ENCODE assay signal across 1 cellular context in the genomic region with DNA sequence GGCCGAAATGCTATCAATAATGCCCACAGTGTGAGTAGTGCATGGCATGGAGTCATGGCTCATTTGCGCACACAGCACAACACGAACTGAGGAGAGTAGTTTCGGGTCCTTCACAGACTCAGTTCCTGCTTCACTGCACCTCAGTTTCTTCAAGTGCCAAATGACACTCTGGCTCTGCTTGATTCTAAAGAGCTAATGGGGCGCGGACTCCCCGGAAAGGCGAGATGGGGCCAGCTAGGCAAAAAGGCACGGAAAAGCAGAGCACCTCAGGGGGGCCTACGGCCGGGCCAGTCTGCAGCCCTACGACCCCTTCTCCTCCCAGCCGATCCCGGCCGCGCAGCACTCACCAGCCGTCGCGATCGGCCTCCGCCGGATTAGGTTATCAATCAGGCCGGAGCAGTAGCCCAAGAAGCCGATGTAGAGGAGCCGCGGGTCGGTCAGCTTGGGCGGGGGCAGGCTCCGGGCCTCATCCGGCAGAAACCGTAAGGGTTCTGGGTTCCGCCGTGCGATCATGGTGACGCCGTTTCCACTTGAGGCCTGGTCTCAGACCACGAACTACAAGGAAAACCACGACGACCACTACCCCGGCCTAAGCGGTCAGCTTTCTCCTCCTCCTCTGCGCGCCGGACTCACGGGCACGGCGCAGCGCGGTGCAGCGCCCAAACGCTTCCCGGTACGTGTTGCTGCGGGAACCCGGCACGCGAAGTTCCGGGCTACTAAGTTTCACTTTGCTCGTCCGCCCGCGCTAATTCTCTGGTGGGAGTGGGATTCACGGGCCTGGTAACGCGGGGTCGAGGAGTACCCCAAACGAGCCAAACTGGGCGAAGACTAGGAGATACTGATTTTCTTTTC.
TF ChIP-seq lines count a peak whose summit lies in the region.

A gene (minus strand): TSS at position 631 of the 852 bp plus-strand sequence. CDS start 118 bp downstream, at position 513.

TF ChIP-seq in K562, 482 proteins besides CTCF, POLR2A, EP300 and RAD21 (continued from another document and continues in another):
- TF ChIP-seq, protein P1, sequence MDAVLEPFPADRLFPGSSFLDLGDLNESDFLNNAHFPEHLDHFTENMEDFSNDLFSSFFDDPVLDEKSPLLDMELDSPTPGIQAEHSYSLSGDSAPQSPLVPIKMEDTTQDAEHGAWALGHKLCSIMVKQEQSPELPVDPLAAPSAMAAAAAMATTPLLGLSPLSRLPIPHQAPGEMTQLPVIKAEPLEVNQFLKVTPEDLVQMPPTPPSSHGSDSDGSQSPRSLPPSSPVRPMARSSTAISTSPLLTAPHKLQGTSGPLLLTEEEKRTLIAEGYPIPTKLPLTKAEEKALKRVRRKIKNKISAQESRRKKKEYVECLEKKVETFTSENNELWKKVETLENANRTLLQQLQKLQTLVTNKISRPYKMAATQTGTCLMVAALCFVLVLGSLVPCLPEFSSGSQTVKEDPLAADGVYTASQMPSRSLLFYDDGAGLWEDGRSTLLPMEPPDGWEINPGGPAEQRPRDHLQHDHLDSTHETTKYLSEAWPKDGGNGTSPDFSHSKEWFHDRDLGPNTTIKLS (IDR thresholded peaks at IDR 0.05; ENCODE audit: borderline replicate concordance, low read depth), result peak; percentile 35; the same call in 1 of the 2 replicates
- TF ChIP-seq HNRNPK (IDR thresholded peaks at IDR 0.05; ENCODE audit: low read depth, low read length, poor library complexity, severe bottlenecking) (no peak), ZNF586 (CRISPR knock-in tag; conservative IDR thresholded peaks at IDR 0.05) (no peak), CEBPG (CRISPR knock-in tag; IDR thresholded peaks at IDR 0.05) (no peak), CEBPG (tag; conservative IDR thresholded peaks at IDR 0.05 in 1 of 2, IDR thresholded peaks at IDR 0.05 in 1 of 2) (no peak), FIP1L1 (IDR thresholded peaks at IDR 0.05; ENCODE audit: low read depth, low read length, poor library complexity, severe bottlenecking) (peak; percentile 94), ZNF436 (CRISPR knock-in tag; IDR thresholded peaks at IDR 0.05) (no peak), HDGF (IDR thresholded peaks at IDR 0.05) (no peak), NR4A1 (CRISPR knock-in tag; IDR thresholded peaks at IDR 0.05) (0 out of 2 replicates have a peak, but pooled peaks have one; percentile 43), NR4A1 (tag; IDR thresholded peaks at IDR 0.05) (peak; percentile 63; the same call in 1 of the 2 replicates), ZBTB17 (CRISPR knock-in tag; IDR thresholded peaks at IDR 0.05) (0 out of 2 replicates have a peak, but pooled peaks have one; percentile 72), TSC22D4 (tag; IDR thresholded peaks at IDR 0.05) (no peak), ZNF780A (CRISPR knock-in tag; IDR thresholded peaks at IDR 0.05) (no peak), EGR1 (conservative IDR thresholded peaks at IDR 0.05) (peak; percentile 85), ESRRA (IDR thresholded peaks at IDR 0.05; ENCODE audit: borderline replicate concordance, low read depth) (peak; percentile 68; the same call in 1 of the 2 replicates), ZFP36 (IDR thresholded peaks at IDR 0.05; ENCODE audit: low read depth, low read length, partially characterized antibody) (peak; percentile 14), KAT7 (CRISPR knock-in tag; IDR thresholded peaks at IDR 0.05; ENCODE audit: borderline replicate concordance) (peak; percentile 77; the same call in 1 of the 2 replicates), MBD2 (IDR thresholded peaks at IDR 0.05; ENCODE audit: borderline replicate concordance, low read depth) (peak; percentile 30; the same call in 1 of the 2 replicates), SNRNP70 (optimal IDR thresholded peaks at IDR 0.05; ENCODE audit: low read depth, low read length) (no peak), CBX1 (IDR thresholded peaks at IDR 0.05; ENCODE audit: low read depth) (peak; percentile 95), RBM39 (optimal IDR thresholded peaks at IDR 0.05; ENCODE audit: low read depth, low read length) (no peak), NFYB (IDR thresholded peaks at IDR 0.05; ENCODE audit: extremely low read depth, insufficient read length) (no peak), GATAD2B (IDR thresholded peaks at IDR 0.05; ENCODE audit: borderline replicate concordance) (peak; percentile 61; the same call in 1 of the 2 replicates), NBN (IDR thresholded peaks at IDR 0.05; ENCODE audit: low read depth) (peak; percentile 64; the same call in 1 of the 2 replicates), CHD4 (IDR thresholded peaks at IDR 0.05; ENCODE audit: insufficient read depth, insufficient replicate concordance, low read depth, low read length, poor library complexity, severe bottlenecking) (no peak), MCM3 (IDR thresholded peaks at IDR 0.05) (no peak), MCM7 (IDR thresholded peaks at IDR 0.05) (no peak), SREBF1 (IDR thresholded peaks at IDR 0.05; ENCODE audit: borderline replicate concordance, low read depth, low read length) (0 out of 2 replicates have a peak, but pooled peaks have one; percentile 45), CBFA2T3 (IDR thresholded peaks at IDR 0.05) (0 out of 2 replicates have a peak, but pooled peaks have one; percentile 18), CBFB (CRISPR knock-in tag; IDR thresholded peaks at IDR 0.05) (no peak; the same call in 1 of the 2 replicates), ZNF140 (CRISPR knock-in tag; IDR thresholded peaks at IDR 0.05) (no peak), PML (IDR thresholded peaks at IDR 0.05; ENCODE audit: low read length) (peak; percentile 73; the same call in 1 of the 2 replicates), LARP7 (IDR thresholded peaks at IDR 0.05) (no peak), ZNF584 (CRISPR knock-in tag; IDR thresholded peaks at IDR 0.05; ENCODE audit: low read depth) (no peak), ERF (CRISPR knock-in tag; IDR thresholded peaks at IDR 0.05) (no peak), ZNF217 (CRISPR knock-in tag; IDR thresholded peaks at IDR 0.05) (no peak), SPI1 (IDR thresholded peaks at IDR 0.05; ENCODE audit: borderline replicate concordance, low read depth, low read length) (no peak), ZNF699 (CRISPR knock-in tag; IDR thresholded peaks at IDR 0.05; ENCODE audit: insufficient replicate concordance) (no peak), ZNF324 (CRISPR knock-in tag; IDR thresholded peaks at IDR 0.05) (no peak), GABPB1 (CRISPR knock-in tag; IDR thresholded peaks at IDR 0.05) (peak; percentile 96), ZNF175 (CRISPR knock-in tag; IDR thresholded peaks at IDR 0.05; ENCODE audit: low read depth) (no peak), NR1H2 (CRISPR knock-in tag; IDR thresholded peaks at IDR 0.05) (no peak), ZC3H11A (IDR thresholded peaks at IDR 0.05; ENCODE audit: low read depth, low read length) (peak; percentile 83; the same call in 1 of the 2 replicates)
- TF ChIP-seq, protein P2, sequence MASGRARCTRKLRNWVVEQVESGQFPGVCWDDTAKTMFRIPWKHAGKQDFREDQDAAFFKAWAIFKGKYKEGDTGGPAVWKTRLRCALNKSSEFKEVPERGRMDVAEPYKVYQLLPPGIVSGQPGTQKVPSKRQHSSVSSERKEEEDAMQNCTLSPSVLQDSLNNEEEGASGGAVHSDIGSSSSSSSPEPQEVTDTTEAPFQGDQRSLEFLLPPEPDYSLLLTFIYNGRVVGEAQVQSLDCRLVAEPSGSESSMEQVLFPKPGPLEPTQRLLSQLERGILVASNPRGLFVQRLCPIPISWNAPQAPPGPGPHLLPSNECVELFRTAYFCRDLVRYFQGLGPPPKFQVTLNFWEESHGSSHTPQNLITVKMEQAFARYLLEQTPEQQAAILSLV (tag; IDR thresholded peaks at IDR 0.05), result peak; percentile 80
- TF ChIP-seq, protein P3, sequence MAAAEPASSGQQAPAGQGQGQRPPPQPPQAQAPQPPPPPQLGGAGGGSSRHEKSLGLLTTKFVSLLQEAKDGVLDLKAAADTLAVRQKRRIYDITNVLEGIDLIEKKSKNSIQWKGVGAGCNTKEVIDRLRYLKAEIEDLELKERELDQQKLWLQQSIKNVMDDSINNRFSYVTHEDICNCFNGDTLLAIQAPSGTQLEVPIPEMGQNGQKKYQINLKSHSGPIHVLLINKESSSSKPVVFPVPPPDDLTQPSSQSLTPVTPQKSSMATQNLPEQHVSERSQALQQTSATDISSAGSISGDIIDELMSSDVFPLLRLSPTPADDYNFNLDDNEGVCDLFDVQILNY (CRISPR knock-in tag; IDR thresholded peaks at IDR 0.05), result 0 out of 2 replicates have a peak, but pooled peaks have one; percentile 12
- TF ChIP-seq, protein P4, sequence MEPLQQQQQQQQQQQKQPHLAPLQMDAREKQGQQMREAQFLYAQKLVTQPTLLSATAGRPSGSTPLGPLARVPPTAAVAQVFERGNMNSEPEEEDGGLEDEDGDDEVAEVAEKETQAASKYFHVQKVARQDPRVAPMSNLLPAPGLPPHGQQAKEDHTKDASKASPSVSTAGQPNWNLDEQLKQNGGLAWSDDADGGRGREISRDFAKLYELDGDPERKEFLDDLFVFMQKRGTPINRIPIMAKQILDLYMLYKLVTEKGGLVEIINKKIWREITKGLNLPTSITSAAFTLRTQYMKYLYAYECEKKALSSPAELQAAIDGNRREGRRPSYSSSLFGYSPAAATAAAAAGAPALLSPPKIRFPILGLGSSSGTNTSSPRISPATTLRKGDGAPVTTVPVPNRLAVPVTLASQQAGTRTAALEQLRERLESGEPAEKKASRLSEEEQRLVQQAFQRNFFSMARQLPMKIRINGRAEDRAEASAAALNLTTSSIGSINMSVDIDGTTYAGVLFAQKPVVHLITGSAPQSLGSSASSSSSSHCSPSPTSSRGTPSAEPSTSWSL (CRISPR knock-in tag; IDR thresholded peaks at IDR 0.05; ENCODE audit: borderline replicate concordance), result no peak
- TF ChIP-seq, protein P5, sequence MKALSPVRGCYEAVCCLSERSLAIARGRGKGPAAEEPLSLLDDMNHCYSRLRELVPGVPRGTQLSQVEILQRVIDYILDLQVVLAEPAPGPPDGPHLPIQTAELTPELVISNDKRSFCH (CRISPR knock-in tag; IDR thresholded peaks at IDR 0.05), result no peak
- TF ChIP-seq, protein P5 (tag; IDR thresholded peaks at IDR 0.05), result peak; percentile 76
- TF ChIP-seq, protein P6, sequence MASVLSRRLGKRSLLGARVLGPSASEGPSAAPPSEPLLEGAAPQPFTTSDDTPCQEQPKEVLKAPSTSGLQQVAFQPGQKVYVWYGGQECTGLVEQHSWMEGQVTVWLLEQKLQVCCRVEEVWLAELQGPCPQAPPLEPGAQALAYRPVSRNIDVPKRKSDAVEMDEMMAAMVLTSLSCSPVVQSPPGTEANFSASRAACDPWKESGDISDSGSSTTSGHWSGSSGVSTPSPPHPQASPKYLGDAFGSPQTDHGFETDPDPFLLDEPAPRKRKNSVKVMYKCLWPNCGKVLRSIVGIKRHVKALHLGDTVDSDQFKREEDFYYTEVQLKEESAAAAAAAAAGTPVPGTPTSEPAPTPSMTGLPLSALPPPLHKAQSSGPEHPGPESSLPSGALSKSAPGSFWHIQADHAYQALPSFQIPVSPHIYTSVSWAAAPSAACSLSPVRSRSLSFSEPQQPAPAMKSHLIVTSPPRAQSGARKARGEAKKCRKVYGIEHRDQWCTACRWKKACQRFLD (CRISPR knock-in tag; IDR thresholded peaks at IDR 0.05), result no peak
- TF ChIP-seq, protein P7, sequence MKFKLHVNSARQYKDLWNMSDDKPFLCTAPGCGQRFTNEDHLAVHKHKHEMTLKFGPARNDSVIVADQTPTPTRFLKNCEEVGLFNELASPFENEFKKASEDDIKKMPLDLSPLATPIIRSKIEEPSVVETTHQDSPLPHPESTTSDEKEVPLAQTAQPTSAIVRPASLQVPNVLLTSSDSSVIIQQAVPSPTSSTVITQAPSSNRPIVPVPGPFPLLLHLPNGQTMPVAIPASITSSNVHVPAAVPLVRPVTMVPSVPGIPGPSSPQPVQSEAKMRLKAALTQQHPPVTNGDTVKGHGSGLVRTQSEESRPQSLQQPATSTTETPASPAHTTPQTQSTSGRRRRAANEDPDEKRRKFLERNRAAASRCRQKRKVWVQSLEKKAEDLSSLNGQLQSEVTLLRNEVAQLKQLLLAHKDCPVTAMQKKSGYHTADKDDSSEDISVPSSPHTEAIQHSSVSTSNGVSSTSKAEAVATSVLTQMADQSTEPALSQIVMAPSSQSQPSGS (CRISPR knock-in tag; IDR thresholded peaks at IDR 0.05), result no peak
- TF ChIP-seq, protein P8, sequence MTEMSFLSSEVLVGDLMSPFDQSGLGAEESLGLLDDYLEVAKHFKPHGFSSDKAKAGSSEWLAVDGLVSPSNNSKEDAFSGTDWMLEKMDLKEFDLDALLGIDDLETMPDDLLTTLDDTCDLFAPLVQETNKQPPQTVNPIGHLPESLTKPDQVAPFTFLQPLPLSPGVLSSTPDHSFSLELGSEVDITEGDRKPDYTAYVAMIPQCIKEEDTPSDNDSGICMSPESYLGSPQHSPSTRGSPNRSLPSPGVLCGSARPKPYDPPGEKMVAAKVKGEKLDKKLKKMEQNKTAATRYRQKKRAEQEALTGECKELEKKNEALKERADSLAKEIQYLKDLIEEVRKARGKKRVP (CRISPR knock-in tag; IDR thresholded peaks at IDR 0.05), result no peak
- TF ChIP-seq, protein P9, sequence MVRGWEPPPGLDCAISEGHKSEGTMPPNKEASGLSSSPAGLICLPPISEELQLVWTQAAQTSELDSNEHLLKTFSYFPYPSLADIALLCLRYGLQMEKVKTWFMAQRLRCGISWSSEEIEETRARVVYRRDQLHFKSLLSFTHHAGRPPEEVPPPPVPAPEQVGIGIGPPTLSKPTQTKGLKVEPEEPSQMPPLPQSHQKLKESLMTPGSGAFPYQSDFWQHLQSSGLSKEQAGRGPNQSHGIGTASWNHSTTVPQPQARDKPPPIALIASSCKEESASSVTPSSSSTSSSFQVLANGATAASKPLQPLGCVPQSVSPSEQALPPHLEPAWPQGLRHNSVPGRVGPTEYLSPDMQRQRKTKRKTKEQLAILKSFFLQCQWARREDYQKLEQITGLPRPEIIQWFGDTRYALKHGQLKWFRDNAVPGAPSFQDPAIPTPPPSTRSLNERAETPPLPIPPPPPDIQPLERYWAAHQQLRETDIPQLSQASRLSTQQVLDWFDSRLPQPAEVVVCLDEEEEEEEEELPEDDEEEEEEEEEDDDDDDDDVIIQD (CRISPR knock-in tag; IDR thresholded peaks at IDR 0.05), result no peak
- TF ChIP-seq, protein P10, sequence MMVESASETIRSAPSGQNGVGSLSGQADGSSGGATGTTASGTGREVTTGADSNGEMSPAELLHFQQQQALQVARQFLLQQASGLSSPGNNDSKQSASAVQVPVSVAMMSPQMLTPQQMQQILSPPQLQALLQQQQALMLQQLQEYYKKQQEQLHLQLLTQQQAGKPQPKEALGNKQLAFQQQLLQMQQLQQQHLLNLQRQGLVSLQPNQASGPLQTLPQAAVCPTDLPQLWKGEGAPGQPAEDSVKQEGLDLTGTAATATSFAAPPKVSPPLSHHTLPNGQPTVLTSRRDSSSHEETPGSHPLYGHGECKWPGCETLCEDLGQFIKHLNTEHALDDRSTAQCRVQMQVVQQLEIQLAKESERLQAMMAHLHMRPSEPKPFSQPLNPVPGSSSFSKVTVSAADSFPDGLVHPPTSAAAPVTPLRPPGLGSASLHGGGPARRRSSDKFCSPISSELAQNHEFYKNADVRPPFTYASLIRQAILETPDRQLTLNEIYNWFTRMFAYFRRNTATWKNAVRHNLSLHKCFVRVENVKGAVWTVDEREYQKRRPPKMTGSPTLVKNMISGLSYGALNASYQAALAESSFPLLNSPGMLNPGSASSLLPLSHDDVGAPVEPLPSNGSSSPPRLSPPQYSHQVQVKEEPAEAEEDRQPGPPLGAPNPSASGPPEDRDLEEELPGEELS (CRISPR knock-in tag; IDR thresholded peaks at IDR 0.05; ENCODE audit: borderline replicate concordance), result peak; percentile 17; the same call in 1 of the 2 replicates
